ENCODE assay signal across 26 cellular contexts in genomic region chr9:137170486-137171148, GRCh38. TPM values are rescaled to one million over a fixed set of nuclear protein-coding genes. Genes with fewer than 3 reads are reported as not detected.
"Had no signal": no experiment of that assay in that cellular context is flagged by ENCODE, and none has a peak within 500 bp of the region (broad histone marks: within the 10 kb centered on the region; RNA-seq: fewer than 3 reads in every experiment).

No MANE protein-coding gene starts in this region.

- H3K27ac ChIP-seq: brain microvascular endothelial cell, colonic mucosa, neutrophil, parathyroid adenoma, spleen had no signal

- H2AFZ ChIP-seq: parathyroid adenoma had no signal

- H3K79me2 ChIP-seq: parathyroid adenoma had no signal

- FAIRE-seq: islet of Langerhans, urothelium cell line had no signal

- DNase-seq: activated CD4-positive, alpha-beta T cell treated with anti-CD3 and anti-CD28 coated beads, Interleukin-2, amount 10 ng/mL, durations not matched to agents 24 days and 14 days; activated CD8-positive, alpha-beta T cell treated with anti-CD3 and anti-CD28 coated beads, Interleukin-2, amount 10 ng/mL, durations not matched to agents 7 days and 5 days; activated effector memory CD4-positive, alpha-beta T cell treated with Interleukin-2 at 50 U/mL for 16 hours; activated naive CD4-positive, alpha-beta T cell treated with anti-CD3 and anti-CD28 coated beads, Interleukin-2, amount 50 U/mL, for 16 hours; activated T-cell treated with anti-CD3 and anti-CD28 coated beads, Interleukin-2, amount 50 U/mL, for 4 hours; aorta; brain microvascular endothelial cell; erythroblast; foreskin melanocyte; glutamatergic neuron; hippocampal formation; left cardiac atrium; mesendoderm; naive thymus-derived CD4-positive, alpha-beta T cell; spleen; stimulated activated CD4-positive, alpha-beta T cell treated with anti-CD3 and anti-CD28 coated beads, Interleukin-4, amount 100 ng/mL, for 4 hours; stimulated activated naive B cell treated with anti-CD40 and anti-IgM and Interleukin-4, amounts not matched to agents 10 μg/mL and 1 μg/mL and 100 μg/mL, for 72 hours; T-helper 9 cell had no signal

- H3K9me3 ChIP-seq: colonic mucosa, neutrophil, spleen had no signal

- ATAC-seq: activated CD8-positive, alpha-beta T cell treated with anti-CD3 and anti-CD28 coated beads, Interleukin-2, amount 10 ng/mL, durations not matched to agents 7 days and 5 days; activated T-cell treated with anti-CD3 and anti-CD28 coated beads, Interleukin-2, amount 50 U/mL, for 4 hours; left cardiac atrium; naive thymus-derived CD4-positive, alpha-beta T cell; stimulated activated naive B cell treated with anti-CD40 and anti-IgM and Interleukin-4, amounts not matched to agents 10 μg/mL and 1 μg/mL and 100 μg/mL, for 72 hours had no signal

- H3K9ac ChIP-seq: parathyroid adenoma had no signal

- H3K36me3 ChIP-seq: brain microvascular endothelial cell, colonic mucosa, neutrophil, spleen had no signal

- H3K4me1 ChIP-seq: parathyroid adenoma had no signal

RNA-seq across cellular contexts. Expression of gene LRRC26, which starts 0.8 kb away (rescaled TPM):
- total RNA-seq: activated CD4-positive, alpha-beta T cell treated with anti-CD3 and anti-CD28 coated beads, Interleukin-2, amount 10 ng/mL, durations not matched to agents 24 days and 14 days; activated CD8-positive, alpha-beta T cell treated with anti-CD3 and anti-CD28 coated beads, Interleukin-2, amount 10 ng/mL, durations not matched to agents 7 days and 5 days; aorta; left cardiac atrium; renal cortical epithelial cell had no signal
- polyA plus RNA-seq: aorta; naive thymus-derived CD4-positive, alpha-beta T cell had no signal

RNA-seq across cellular contexts. Expression of gene TMEM210, which starts 1.2 kb away (rescaled TPM):
- total RNA-seq: activated CD4-positive, alpha-beta T cell treated with anti-CD3 and anti-CD28 coated beads, Interleukin-2, amount 10 ng/mL, durations not matched to agents 24 days and 14 days; activated T-cell treated with anti-CD3 and anti-CD28 coated beads, Interleukin-2, amount 50 U/mL, for 4 hours; aorta; left cardiac atrium; lower leg skin; mucosa of gallbladder; naive thymus-derived CD4-positive, alpha-beta T cell; renal cortical epithelial cell; spleen had no signal
- polyA plus RNA-seq: aorta; naive thymus-derived CD4-positive, alpha-beta T cell; spleen had no signal
